Comparison of ENCODE assay signal across 1 cellular context in genomic region chr6:15481892-15482291, GRCh38.
TF ChIP-seq lines count a peak whose summit lies in the region.

No MANE protein-coding gene starts in this region.

TF ChIP-seq in K562, 482 proteins besides CTCF, POLR2A, EP300 and RAD21 (continued from another document and continues in another):
- no peak for TF ChIP-seq ZNF277 (CRISPR knock-in tag; IDR thresholded peaks at IDR 0.05; ENCODE audit: borderline replicate concordance)
- TF ChIP-seq HES1 (IDR thresholded peaks at IDR 0.05; ENCODE audit: low read depth): no peak; the same call in 1 of the 2 replicates
- no peak for TF ChIP-seq HLTF (IDR thresholded peaks at IDR 0.05)
- no peak for TF ChIP-seq GABPB1 (CRISPR knock-in tag; IDR thresholded peaks at IDR 0.05)
- TF ChIP-seq SLC30A9 (CRISPR knock-in tag; IDR thresholded peaks at IDR 0.05): no peak
- TF ChIP-seq HNRNPH1 (optimal IDR thresholded peaks at IDR 0.05; ENCODE audit: low read depth, low read length): no peak
- TF ChIP-seq ILF3 (IDR thresholded peaks at IDR 0.05; ENCODE audit: borderline replicate concordance): no peak
- TF ChIP-seq BCL6 (CRISPR knock-in tag; IDR thresholded peaks at IDR 0.05): no peak
- peak in 1 of 2 experiments; percentile 73; a peak in 1 of 4 replicates for TF ChIP-seq ZMIZ1 (IDR thresholded peaks at IDR 0.05; ENCODE audit: low read depth in 2 of 2, low read length in 2 of 2)
- TF ChIP-seq ZEB2 (IDR thresholded peaks at IDR 0.05): peak; percentile 99
- TF ChIP-seq RNF2 (IDR thresholded peaks at IDR 0.05): peak; percentile 65
- no peak for TF ChIP-seq HNRNPK (IDR thresholded peaks at IDR 0.05; ENCODE audit: low read depth, low read length, poor library complexity, severe bottlenecking)
- 0 out of 2 replicates have a peak, but pooled peaks have one; percentile 48 for TF ChIP-seq ZNF197 (CRISPR knock-in tag; IDR thresholded peaks at IDR 0.05; ENCODE audit: low read depth)
- TF ChIP-seq POLR3A (IDR thresholded peaks at IDR 0.05; ENCODE audit: borderline replicate concordance, extremely low read depth, insufficient read depth, insufficient read length): no peak
- TF ChIP-seq KAT7 (CRISPR knock-in tag; IDR thresholded peaks at IDR 0.05; ENCODE audit: borderline replicate concordance): no peak; the same call in 1 of the 2 replicates
- no peak for TF ChIP-seq ZNF124 (CRISPR knock-in tag; IDR thresholded peaks at IDR 0.05)
- TF ChIP-seq RFX5 (IDR thresholded peaks at IDR 0.05; ENCODE audit: low read depth, low read length): no peak
- no peak for TF ChIP-seq NR3C1 (CRISPR knock-in tag; IDR thresholded peaks at IDR 0.05)
- no peak for TF ChIP-seq MEF2A (IDR thresholded peaks at IDR 0.05; ENCODE audit: control insufficient read depth, low read depth, low read length)
- no peak for TF ChIP-seq ZNF347 (CRISPR knock-in tag; IDR thresholded peaks at IDR 0.05; ENCODE audit: low read depth)
- no peak for TF ChIP-seq TEAD1 (CRISPR knock-in tag; IDR thresholded peaks at IDR 0.05)
- no peak for TF ChIP-seq POLR2B (IDR thresholded peaks at IDR 0.05; ENCODE audit: low read depth, partially characterized antibody)
- peak; percentile 39; the same call in 1 of the 2 replicates for TF ChIP-seq GATA2 (CRISPR knock-in tag; IDR thresholded peaks at IDR 0.05)
- TF ChIP-seq ID3 (CRISPR knock-in tag; IDR thresholded peaks at IDR 0.05): no peak
- TF ChIP-seq ID3 (tag; IDR thresholded peaks at IDR 0.05): no peak
- TF ChIP-seq CLOCK (CRISPR knock-in tag; IDR thresholded peaks at IDR 0.05; ENCODE audit: borderline replicate concordance): no peak
- TF ChIP-seq PKNOX1 (IDR thresholded peaks at IDR 0.05): peak; percentile 98
- TF ChIP-seq ZNF280B (CRISPR knock-in tag; IDR thresholded peaks at IDR 0.05): no peak
- TF ChIP-seq TCF7 (IDR thresholded peaks at IDR 0.05; ENCODE audit: borderline replicate concordance): no peak
- no peak for TF ChIP-seq HNRNPUL1 (IDR thresholded peaks at IDR 0.05; ENCODE audit: low read length)
- TF ChIP-seq CHCHD3 (CRISPR knock-in tag; IDR thresholded peaks at IDR 0.05): no peak
- TF ChIP-seq KAT2B (IDR thresholded peaks at IDR 0.05; ENCODE audit: low read depth, low read length): no peak
- TF ChIP-seq ZNF507 (tag; conservative IDR thresholded peaks at IDR 0.05): no peak
- no peak for TF ChIP-seq RBM22 (IDR thresholded peaks at IDR 0.05; ENCODE audit: low read depth, low read length, poor library complexity, severe bottlenecking)
- no peak for TF ChIP-seq CREB3L1 (IDR thresholded peaks at IDR 0.05; ENCODE audit: borderline replicate concordance, low read depth)
- TF ChIP-seq CBFA2T2 (conservative IDR thresholded peaks at IDR 0.05): peak; percentile 94
- no peak for TF ChIP-seq CTCFL (IDR thresholded peaks at IDR 0.05; ENCODE audit: borderline replicate concordance, insufficient read depth, low read depth, low read length, poor library complexity, severe bottlenecking)
- no peak for TF ChIP-seq SAP30 (IDR thresholded peaks at IDR 0.05; ENCODE audit: borderline replicate concordance, insufficient read depth, low read depth, low read length, poor library complexity, severe bottlenecking)
- TF ChIP-seq ZNF354B (CRISPR knock-in tag; IDR thresholded peaks at IDR 0.05): no peak
- TF ChIP-seq TGIF2 (CRISPR knock-in tag; IDR thresholded peaks at IDR 0.05): no peak
- TF ChIP-seq ZFPM2 (CRISPR knock-in tag; IDR thresholded peaks at IDR 0.05): no peak
- peak; percentile 12 to 23; a peak in 1 of 4 replicates for TF ChIP-seq FOXK2 (conservative IDR thresholded peaks at IDR 0.05 in 1 of 2, IDR thresholded peaks at IDR 0.05 in 1 of 2; ENCODE audit: low read depth in 2 of 2)
- peak; percentile 51; the same call in 1 of the 2 replicates for TF ChIP-seq CC2D1A (IDR thresholded peaks at IDR 0.05)
- TF ChIP-seq ZNF518B (CRISPR knock-in tag; IDR thresholded peaks at IDR 0.05): no peak
- no peak for TF ChIP-seq HCFC1 (IDR thresholded peaks at IDR 0.05; ENCODE audit: low read depth, low read length)
